8 cellular contexts compared by ENCODE assay signal in the genomic region with DNA sequence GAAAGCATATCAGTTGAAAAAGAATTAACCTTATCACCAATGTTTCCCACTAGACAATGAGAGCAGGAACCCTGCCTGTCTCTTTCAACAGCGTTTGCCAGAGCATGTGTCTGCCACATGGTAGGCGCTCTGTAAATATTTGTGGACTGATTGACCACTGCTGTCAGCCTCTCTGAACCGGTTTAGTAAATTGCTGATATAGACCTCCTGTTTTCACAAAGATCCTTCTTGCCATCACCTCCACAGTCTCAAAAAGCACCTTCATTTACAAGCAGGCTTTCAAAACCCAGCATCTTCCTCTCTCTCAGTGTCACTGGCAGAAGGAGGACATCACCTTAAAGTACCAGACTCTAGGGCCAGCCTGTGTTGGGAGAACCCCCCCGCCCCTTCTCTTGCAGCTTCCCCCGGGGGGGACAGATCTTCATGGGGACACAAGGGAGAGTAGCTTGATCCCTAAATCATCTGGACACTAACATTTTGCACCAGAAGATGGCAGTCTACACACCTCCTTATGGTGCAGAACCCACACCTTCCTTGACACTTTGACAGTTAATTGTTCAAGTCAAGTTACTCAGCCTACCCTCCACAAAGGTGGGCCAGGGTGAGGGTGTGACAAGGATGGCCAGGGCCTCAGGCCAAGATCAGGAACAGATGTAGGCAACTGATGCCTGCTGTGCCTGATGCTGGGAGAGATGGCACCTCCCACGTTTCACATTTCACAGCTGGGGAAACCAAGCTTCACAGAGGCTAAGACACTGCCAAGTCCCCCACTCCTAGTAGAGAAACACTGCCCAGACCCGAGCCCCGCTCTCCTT. TPM values are rescaled to one million over a fixed set of nuclear protein-coding genes. Genes with fewer than 3 reads are reported as not detected.
DNase-seq lines count a peak whose midpoint lies in the region; ATAC-seq and TF ChIP-seq lines count a peak whose summit lies in the region.

No MANE protein-coding gene starts in this region.

- TF ChIP-seq EP300 in upper lobe of left lung (IDR thresholded peaks at IDR 0.05), result no peak

- H3K4me1 ChIP-seq in endocrine pancreas (ENCODE audit: control insufficient read depth, insufficient read depth, low read length) (peaks cover 7% of the 10 kb centered on the region), mucosa of descending colon (ENCODE audit: low read depth) (peaks cover 39% of the 10 kb centered on the region), upper lobe of left lung (peaks cover 13 to 23% (median 19%) of the 10 kb centered on the region in 4 donors)

- CTCF ChIA-PET in GM10248 (lab: Yijun Ruan, JAX), result interaction anchor here (0.6 to 3.0 kb wide), 64 partner anchors 8 to 603 kb away, joined by 3 to 38 read pairs (median 5); a partner anchor contains a TSS

- H3K36me3 ChIP-seq in endocrine pancreas (ENCODE audit: control insufficient read depth, insufficient read depth, low read length) (no peaks in the 10 kb centered on the region), mucosa of descending colon (ENCODE audit: low read depth) (no peaks in the 10 kb centered on the region), upper lobe of left lung (no peaks in the 10 kb centered on the region)

- H3K4me3 ChIP-seq in endocrine pancreas (ENCODE audit: control insufficient read depth, insufficient read depth, low read length) (no peak overlapping the region), mucosa of descending colon (no peak overlapping the region), upper lobe of left lung (no peak overlapping the region)

- H3K9ac ChIP-seq in endocrine pancreas (ENCODE audit: control insufficient read depth, insufficient read depth, low read length), result peak overlapping the region; percentile 48

- peak; percentile 71 for ATAC-seq in HG02610 (IDR thresholded peaks at IDR 0.05; ENCODE audit: unreplicated experiment)
- ATAC-seq in mucosa of descending colon, result peak; percentile 78
- ATAC-seq in upper lobe of left lung (ENCODE audit: low FRiP score in 2 of 2), result peak; percentile 77 to 90
- ATAC-seq in HG02870 (IDR thresholded peaks at IDR 0.05; ENCODE audit: unreplicated experiment), result no peak

- no peak for TF ChIP-seq POLR2A in upper lobe of left lung (IDR thresholded peaks at IDR 0.05)

- DNase-seq in GM10248 (ENCODE audit: extremely low spot score), result peak; percentile 82
- DNase-seq in NCI-H446 treated with DMSO at 0.1 percent for 48 hours (lab: John Stamatoyannopoulos, UW), result peak; percentile 33
- DNase-seq in activated CD4-positive, alpha-beta T cell treated with anti-CD3 and anti-CD28 coated beads for 48 hours, result peak; percentile 42
- peak in 2 of 3 donors; percentile 46 to 90 for DNase-seq in mucosa of descending colon
- peak in 1 of 2 donors; percentile 39 for DNase-seq in upper lobe of left lung

- intact Hi-C loops in mucosa of descending colon (cut with DNase I, micrococcal nuclease), result no loop called here

- WGBS in upper lobe of left lung, 2 donors, result 20 to 32% methylated on average over 8 of the region's 8 CpGs

- H3K27me3 ChIP-seq in endocrine pancreas (ENCODE audit: control insufficient read depth, insufficient read depth, low read length), result no peaks in the 10 kb centered on the region
- H3K27me3 ChIP-seq in upper lobe of left lung, result no peaks in the 10 kb centered on the region

- TF ChIP-seq CTCF in GM10248 (IDR thresholded peaks at IDR 0.05; ENCODE audit: control extremely low read depth, extremely low read depth, low read depth, missing control alignments) (peak; percentile 76), mucosa of descending colon (IDR thresholded peaks at IDR 0.05) (peak; percentile 49), upper lobe of left lung (IDR thresholded peaks at IDR 0.05) (peak; percentile 58 to 80 (median 66))

- H3K9me3 ChIP-seq in endocrine pancreas (ENCODE audit: control insufficient read depth, low read length), result no peaks in the 10 kb centered on the region
- no peaks in the 10 kb centered on the region for H3K9me3 ChIP-seq in mucosa of descending colon
- H3K9me3 ChIP-seq in upper lobe of left lung, result no peaks in the 10 kb centered on the region

- POLR2A ChIA-PET in GM10248 (lab: Yijun Ruan, JAX), result no interaction called here

- no peak overlapping the region for H3K27ac ChIP-seq in upper lobe of left lung

RNA-seq across cellular contexts. Expression of a gene that starts 37.8 kb away (rescaled TPM):
- total RNA-seq in mucosa of descending colon, result 100 to 1,000 TPM in 1 of 3 donors, 10 to 100 TPM in 2; 65.6 to 101 (median 67.3) TPM
- 10 to 100 TPM; 45.7 to 87.0 (median 63.8) TPM for total RNA-seq in upper lobe of left lung
